8 cellular contexts compared by ENCODE assay signal in the genomic region with DNA sequence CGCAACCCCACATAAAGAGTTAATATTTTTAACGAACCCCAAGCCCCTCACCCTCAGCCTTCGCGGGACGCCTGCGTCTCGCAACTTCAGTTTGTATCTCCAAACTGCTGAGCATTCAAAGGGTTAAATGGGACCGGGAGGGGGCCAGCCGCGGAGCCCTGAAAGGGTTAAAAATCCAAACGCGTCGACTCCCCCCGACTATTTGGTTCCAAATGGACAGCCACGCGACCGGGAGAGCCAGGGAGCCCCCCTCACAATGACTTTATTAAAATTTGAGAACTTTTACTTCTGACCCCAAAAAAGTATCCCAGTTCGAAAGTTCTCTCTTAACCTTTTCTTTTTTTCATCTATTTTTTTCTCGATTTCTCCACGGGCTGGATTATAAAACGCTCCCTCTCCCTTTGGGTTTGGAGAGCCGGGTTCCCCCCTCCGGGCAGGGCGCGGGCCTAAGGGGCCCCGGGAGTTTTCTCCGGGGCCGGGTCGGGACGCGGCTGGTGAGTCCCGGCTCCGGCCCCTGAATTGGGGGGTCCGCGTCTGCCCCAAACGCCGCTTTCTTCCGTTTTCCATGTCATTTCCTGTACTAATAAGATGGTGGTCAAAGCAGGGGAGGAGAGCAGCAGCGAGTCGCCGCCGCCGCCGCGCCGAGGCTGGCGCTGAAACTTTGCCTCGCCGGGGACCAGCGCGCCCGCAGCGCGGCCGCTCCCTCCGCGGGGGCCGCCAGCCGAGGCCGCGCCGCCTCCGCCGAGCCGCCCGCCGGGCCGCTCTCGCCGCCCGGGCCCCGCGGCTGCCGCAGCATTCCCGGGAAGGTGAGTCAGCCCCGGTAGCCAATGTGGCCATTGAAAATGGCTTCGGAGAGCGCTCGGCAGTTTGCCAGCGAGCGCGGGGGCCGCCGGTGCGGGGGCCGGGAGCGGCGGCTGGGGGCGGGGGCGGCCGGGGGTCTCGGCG. TPM values are rescaled to one million over a fixed set of nuclear protein-coding genes. Genes with fewer than 3 reads are reported as not detected.
A peak's percentile ranks its signal among the peaks of the same experiment; 100 is the strongest.
DNase-seq lines count a peak whose midpoint lies in the region; ATAC-seq and TF ChIP-seq lines count a peak whose summit lies in the region.

A gene (plus strand): TSS at position 568 of the 945 bp plus-strand sequence. CDS start 35,128 bp downstream, outside the sequence.

- H3K27ac Mint-ChIP-seq in CD8-positive, alpha-beta memory T cell: peak within 1 kb of the TSS; percentile 89 to 99 (median 93)
- H3K27ac Mint-ChIP-seq in activated naive CD8-positive, alpha-beta T cell: peak within 1 kb of the TSS; percentile 92

- no peaks in the 10 kb centered on the region; the same call in 1 of the 2 replicates for H3F3A ChIP-seq in PC-9 (ENCODE audit: insufficient read depth, low read depth)

- no peaks in the 10 kb centered on the region; the same call in 1 of the 2 replicates for H3K79me2 ChIP-seq in PC-9 (ENCODE audit: low read depth)
- peaks cover 12% of the 10 kb centered on the region for H3K79me2 ChIP-seq in osteoblast (ENCODE audit: insufficient read depth, low read length)

- peaks cover 22% of the 10 kb centered on the region for H3K4me1 ChIP-seq in CD8-positive, alpha-beta memory T cell (ENCODE audit: insufficient read depth, low read length)
- H3K4me1 ChIP-seq in PC-9 (replicated peaks; ENCODE audit: insufficient read depth) (peaks cover 13% of the 10 kb centered on the region; the same call in 1 of the 2 replicates), osteoblast (ENCODE audit: insufficient read depth, low read length) (peaks cover 13% of the 10 kb centered on the region)

- H4K20me1 ChIP-seq in PC-9 (ENCODE audit: insufficient read depth): no peaks in the 10 kb centered on the region
- H4K20me1 ChIP-seq in osteoblast (ENCODE audit: insufficient read depth, low read length): peaks cover 9% of the 10 kb centered on the region

- H3K9me2 ChIP-seq in PC-9 (ENCODE audit: insufficient read depth): no peaks in the 10 kb centered on the region

- POLR2A ChIA-PET in CD8-positive, alpha-beta memory T cell (lab: Charles Lee): no interaction called here
- POLR2A ChIA-PET in PC-9 (lab: Charles Lee; ENCODE audit: unreplicated experiment): interaction anchor here (0.9 kb wide), 1 partner anchor 34 kb away, joined by 4 read pairs; no protein-coding TSS in a partner anchor

- H3K9me3 ChIP-seq in CD8-positive, alpha-beta memory T cell (ENCODE audit: low read length): no peaks in the 10 kb centered on the region
- H3K9me3 ChIP-seq in PC-9 (ENCODE audit: insufficient read depth, low read depth) (no peaks in the 10 kb centered on the region), osteoblast (ENCODE audit: low read depth, low read length) (no peaks in the 10 kb centered on the region)

- H3K36me3 ChIP-seq in CD8-positive, alpha-beta memory T cell (ENCODE audit: insufficient read depth, low read length): no peaks in the 10 kb centered on the region
- no peaks in the 10 kb centered on the region for H3K36me3 ChIP-seq in PC-9 (ENCODE audit: low read depth)
- H3K36me3 ChIP-seq in osteoblast (ENCODE audit: insufficient read depth, low read length): no peaks in the 10 kb centered on the region

- peak; percentile 44 for ATAC-seq in HG03432 (IDR thresholded peaks at IDR 0.05; ENCODE audit: unreplicated experiment)

- peaks cover 37 to 50% (median 42%) of the 10 kb centered on the region in 3 donors for H3K4me1 Mint-ChIP-seq in CD8-positive, alpha-beta memory T cell
- H3K4me1 Mint-ChIP-seq in activated naive CD8-positive, alpha-beta T cell (ENCODE audit: low read depth): peaks cover 32% of the 10 kb centered on the region

- H3K4me3 ChIP-seq in CD8-positive, alpha-beta memory T cell (ENCODE audit: low read length): peak within 1 kb of the TSS; percentile 76
- peak within 1 kb of the TSS; percentile 100 for H3K4me3 ChIP-seq in PC-9
- H3K4me3 ChIP-seq in osteoblast (ENCODE audit: insufficient read depth, low read length): peak within 1 kb of the TSS; percentile 84

- no peak for TF ChIP-seq CTCF in PC-9 (conservative IDR thresholded peaks at IDR 0.05)
- TF ChIP-seq CTCF in osteoblast (IDR thresholded peaks at IDR 0.05; ENCODE audit: extremely low read depth, low read depth, low read length): no peak

- no peaks in the 10 kb centered on the region for H3K9me3 Mint-ChIP-seq in CD8-positive, alpha-beta memory T cell
- no peaks in the 10 kb centered on the region for H3K9me3 Mint-ChIP-seq in activated naive CD8-positive, alpha-beta T cell (ENCODE audit: low read depth)

- peaks cover 3 to 7% of the 10 kb centered on the region in 2 donors for H3K27me3 Mint-ChIP-seq in CD8-positive, alpha-beta memory T cell
- peaks cover 3% of the 10 kb centered on the region for H3K27me3 Mint-ChIP-seq in activated naive CD8-positive, alpha-beta T cell

- peaks cover 0 to 7% (median 3%) of the 10 kb centered on the region in 3 donors for H3K36me3 Mint-ChIP-seq in CD8-positive, alpha-beta memory T cell
- peaks cover 5% of the 10 kb centered on the region for H3K36me3 Mint-ChIP-seq in activated naive CD8-positive, alpha-beta T cell

- TSS peak; percentile 85 for BruUV-seq in PC-9 (replicated peaks; lab: Mats Ljungman, UMichigan)

- peak within 1 kb of the TSS; percentile 90 to 95 (median 92) for H3K4me3 Mint-ChIP-seq in CD8-positive, alpha-beta memory T cell
- peak within 1 kb of the TSS; percentile 91 for H3K4me3 Mint-ChIP-seq in activated naive CD8-positive, alpha-beta T cell

- H3K4me2 ChIP-seq in PC-9 (peak within 1 kb of the TSS; percentile 88), osteoblast (ENCODE audit: insufficient read depth, low read length) (peak within 1 kb of the TSS; percentile 93)

- peak within 1 kb of the TSS; percentile 77 for H3K27ac ChIP-seq in CD8-positive, alpha-beta memory T cell (ENCODE audit: low read depth, low read length)
- H3K27ac ChIP-seq in PC-9: peak within 1 kb of the TSS; percentile 86
- H3K27ac ChIP-seq in osteoblast (ENCODE audit: low read depth, low read length): peak within 1 kb of the TSS; percentile 81

- peak in 4 of 5 donors; percentile 53 to 76 (median 60) for DNase-seq in CD8-positive, alpha-beta memory T cell
- DNase-seq in GM19240 (ENCODE audit: insufficient read length, low spot score) (peak; percentile 35), PC-9 (peak; percentile 41 to 76), head of caudate nucleus (peak in 24 of 42 donors; percentile 31 to 79 (median 42)), osteoblast (ENCODE audit: insufficient read length, low spot score, missing footprints) (peak; percentile 99), ureter (ENCODE audit: low spot score) (peak; percentile 75)

- intact Hi-C loops in PC-9 (cut with micrococcal nuclease; ENCODE audit: unreplicated experiment): loop anchor here (1.0 kb wide), 1 partner anchor 33 kb away; no protein-coding TSS in a partner anchor
- intact Hi-C loops in head of caudate nucleus (cut with DNase I): no loop called here

- CTCF ChIA-PET in CD8-positive, alpha-beta memory T cell (lab: Charles Lee): interaction anchor here (0.6 to 1.0 kb wide), 2 partner anchors 9 to 210 kb away, joined by 3 to 4 read pairs; no protein-coding TSS in a partner anchor
- CTCF ChIA-PET in PC-9 (lab: Charles Lee): no interaction called here

- H3K27me3 ChIP-seq in CD8-positive, alpha-beta memory T cell (ENCODE audit: insufficient read depth, low read length, poor library complexity, severe bottlenecking): peaks cover 4% of the 10 kb centered on the region
- H3K27me3 ChIP-seq in PC-9 (ENCODE audit: insufficient read depth, low read depth): peaks cover 18% of the 10 kb centered on the region; the same call in 1 of the 2 replicates
- H3K27me3 ChIP-seq in osteoblast (ENCODE audit: insufficient read depth, low read length): peaks cover 21% of the 10 kb centered on the region

- H2AFZ ChIP-seq in PC-9 (peak within 1 kb of the TSS; percentile 99), osteoblast (ENCODE audit: low read length) (peak within 1 kb of the TSS; percentile 90)

RNA-seq across cellular contexts. Expression of the gene that starts here (rescaled TPM):
- 1 to 10 TPM; 5.6 to 7.7 TPM for total RNA-seq in CD8-positive, alpha-beta memory T cell
- 3.1 TPM for polyA plus RNA-seq in CD8-positive, alpha-beta memory T cell
- total RNA-seq in PC-9 (2021) (10.7 and 12.1 TPM in 2 replicates), osteoblast (5.4 and 6.8 TPM in 2 replicates), ureter (35.3 TPM)

Comparison
In these comparisons a context has a peak if more than half of its experiments do, and no peak if none do; other contexts are left out.
1. Peak in every context shown above with its lines: DNase-seq, ATAC-seq, H3K4me3 ChIP-seq and H3K27ac ChIP-seq.
2. DNase-seq: peak in every context shown above with its lines; median percentile 99 in osteoblast; 75 in ureter; 60 in CD8-positive, alpha-beta memory T cell; 58 in PC-9; 42 in head of caudate nucleus; 35 in GM19240.